ENCODE assay signal across 8 cellular contexts in the genomic region with DNA sequence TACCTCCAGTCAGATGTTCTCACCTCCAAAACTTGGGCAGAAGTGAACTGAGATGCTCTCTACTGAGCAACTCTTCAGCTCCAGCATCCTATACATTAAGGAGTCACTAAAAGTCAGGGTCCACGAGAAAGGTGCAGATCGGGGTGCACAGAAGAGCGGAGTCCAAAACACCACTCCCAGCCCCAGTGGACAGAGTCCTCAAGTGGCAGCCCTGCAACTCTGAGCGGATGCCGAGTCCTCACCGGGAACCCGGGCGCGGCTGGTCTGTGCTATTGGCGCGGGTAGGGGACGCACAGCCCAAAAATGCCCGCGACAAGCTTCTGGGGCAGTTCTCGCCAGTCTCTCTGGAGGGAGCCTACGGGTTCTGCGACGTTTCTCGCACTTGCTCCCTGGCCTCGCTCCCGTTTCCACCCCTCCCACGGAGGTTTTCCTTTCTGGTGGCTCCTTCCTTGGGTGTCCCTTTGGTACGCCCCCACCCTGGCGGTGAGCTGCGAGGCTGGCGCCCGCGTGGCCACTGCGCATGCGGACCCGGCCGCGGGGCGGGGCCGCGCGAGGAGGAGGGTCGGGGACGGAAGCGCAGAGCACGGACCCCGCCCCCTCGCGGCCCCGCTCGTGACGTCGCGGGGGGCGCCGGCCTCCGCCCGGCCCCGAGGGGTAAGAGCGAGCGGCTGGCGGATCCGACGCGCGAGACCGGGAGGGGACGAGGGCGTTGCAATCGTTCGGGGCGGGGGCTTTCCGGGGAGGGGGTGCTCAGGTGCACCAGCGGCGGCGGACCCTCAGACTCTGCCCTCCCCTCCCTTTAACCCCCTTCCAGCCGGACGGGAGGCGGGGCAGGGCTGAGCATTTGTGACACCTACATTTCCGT. TPM values are rescaled to one million over a fixed set of nuclear protein-coding genes. Genes with fewer than 3 reads are reported as not detected.
DNase-seq lines count a peak whose midpoint lies in the region; ATAC-seq and TF ChIP-seq lines count a peak whose summit lies in the region.

A gene with protein sequence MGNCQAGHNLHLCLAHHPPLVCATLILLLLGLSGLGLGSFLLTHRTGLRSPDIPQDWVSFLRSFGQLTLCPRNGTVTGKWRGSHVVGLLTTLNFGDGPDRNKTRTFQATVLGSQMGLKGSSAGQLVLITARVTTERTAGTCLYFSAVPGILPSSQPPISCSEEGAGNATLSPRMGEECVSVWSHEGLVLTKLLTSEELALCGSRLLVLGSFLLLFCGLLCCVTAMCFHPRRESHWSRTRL (plus strand): TSS at position 601 of the 865 bp plus-strand sequence. CDS start 1,065 bp downstream, outside the sequence.

- peak; percentile 47 for TF ChIP-seq CTCF in GM12864 (IDR thresholded peaks at IDR 0.05; ENCODE audit: low read depth, low read length, missing control alignments)
- peak; percentile 9 to 83 (median 64) for TF ChIP-seq CTCF in adrenal gland (IDR thresholded peaks at IDR 0.05)
- peak; percentile 52 to 88 (median 79) for TF ChIP-seq CTCF in prostate gland (IDR thresholded peaks at IDR 0.05)

- DNase-seq in GM12864 (ENCODE audit: low read depth) (peak; percentile 50), NCI-H1417 treated with DMSO at 0.1 percent for 48 hours (lab: John Stamatoyannopoulos, UW) (peak; percentile 68), T-helper 1 cell (peak; percentile 88 to 95 (median 89)), adrenal gland (peak; percentile 87 to 96 (median 93)), left cardiac atrium (peak; percentile 92), prostate gland (ENCODE audit: low spot score) (peak; percentile 88), ureter (ENCODE audit: low spot score) (peak; percentile 91)

- WGBS in adrenal gland, 4 donors, result 0 to 1% (median 0%) methylated on average over 18 to 75 of the region's 75 CpGs
- under 1% methylated on average over 67 of the region's 75 CpGs for WGBS in prostate gland

- H3K27ac ChIP-seq in adrenal gland (peak within 1 kb of the TSS; percentile 83 to 99 (median 92)), prostate gland (peak within 1 kb of the TSS; percentile 90 to 93)

- H3K36me3 ChIP-seq in adrenal gland (replicated peaks in 1 of 2) (no peaks in the 10 kb centered on the region), prostate gland (no peaks in the 10 kb centered on the region)

- intact Hi-C loops in adrenal gland (cut with DNase I), result no loop called here
- intact Hi-C loops in left cardiac atrium (cut with DNase I), result loop anchor here in 1 of 2 donors (2.0 kb wide), 1 partner anchor 35 kb away; the partner anchor contains the start of gene INO80E
- intact Hi-C loops in prostate gland (cut with DNase I), result loop anchor here (10.0 kb wide), 1 partner anchor 137 kb away; the partner anchor contains the start of gene MVP

- H3K9me3 ChIP-seq in adrenal gland (replicated peaks in 1 of 3), result no peaks in the 10 kb centered on the region
- H3K9me3 ChIP-seq in prostate gland, result no peaks in the 10 kb centered on the region

- peaks cover 10 to 42% of the 10 kb centered on the region in 2 donors for H3K4me1 ChIP-seq in adrenal gland (replicated peaks in 1 of 2)
- no peaks in the 10 kb centered on the region for H3K4me1 ChIP-seq in prostate gland (replicated peaks)

- peak; percentile 33 to 61 for TF ChIP-seq POLR2A in adrenal gland (IDR thresholded peaks at IDR 0.05)
- TF ChIP-seq POLR2A in prostate gland (IDR thresholded peaks at IDR 0.05), result peak; percentile 74

- H3K27me3 ChIP-seq in adrenal gland (no peaks in the 10 kb centered on the region), prostate gland (replicated peaks; ENCODE audit: insufficient read depth) (no peaks in the 10 kb centered on the region)

- ATAC-seq in HG02678 (IDR thresholded peaks at IDR 0.05; ENCODE audit: unreplicated experiment) (peak; percentile 84), left cardiac atrium (peak; percentile 98)

- H3K4me3 ChIP-seq in GM12864 (ENCODE audit: low read depth, low read length) (peak within 1 kb of the TSS; percentile 78), adrenal gland (peak within 1 kb of the TSS; percentile 11 to 93 (median 40)), prostate gland (peak within 1 kb of the TSS; percentile 70 to 71)

RNA-seq across cellular contexts. Expression of the gene that starts here (rescaled TPM):
- total RNA-seq in adrenal gland, result 100 to 1,000 TPM; 164 to 300 (median 192) TPM
- polyA plus RNA-seq in adrenal gland, result 100 to 1,000 TPM; 100 to 278 (median 272) TPM
- total RNA-seq in left cardiac atrium, result 10 to 100 TPM; 73.8 to 78.8 TPM
- 100 to 1,000 TPM; 188 to 218 TPM for total RNA-seq in prostate gland
- total RNA-seq in ureter, result 131 TPM

Comparison
In these comparisons a context has a peak if more than half of its experiments do, and no peak if none do; other contexts are left out.
1. Peak in every context shown above with its lines: DNase-seq, ATAC-seq, H3K4me3 ChIP-seq and H3K27ac ChIP-seq.